In genomic region chr20:34209111-34209510, GRCh38 we compare ENCODE assay signal across 37 cellular contexts. TPM values are rescaled to one million over a fixed set of nuclear protein-coding genes. Genes with fewer than 3 reads are reported as not detected.
"Had no signal": no experiment of that assay in that cellular context is flagged by ENCODE, and none has a peak within 500 bp of the region (broad histone marks: within the 10 kb centered on the region; RNA-seq: fewer than 3 reads in every experiment).

No MANE protein-coding gene starts in this region.

- H3K4me1 ChIP-seq: adrenal gland, body of pancreas, esophagus squamous epithelium, gastroesophageal sphincter had no signal

- FAIRE-seq: colon had no signal

- H3K27ac ChIP-seq: adrenal gland, body of pancreas, esophagus squamous epithelium, gastroesophageal sphincter had no signal

- DNase-seq: activated CD4-positive, alpha-beta memory T cell treated with anti-CD3 and anti-CD28 coated beads for 36 hours; activated CD4-positive, alpha-beta T cell treated with anti-CD3 and anti-CD28 coated beads for 36 hours; activated CD4-positive, alpha-beta T cell treated with anti-CD3 and anti-CD28 coated beads, Interleukin-2, amount 10 ng/mL, durations not matched to agents 24 days and 14 days; activated CD4-positive, CD25-positive, alpha-beta regulatory T cell; activated CD4-positive, CD25-positive, alpha-beta regulatory T cell treated with anti-CD3 and anti-CD28 coated beads, Interleukin-2, amount 50 U/mL, for 72 hours; activated CD8-positive, alpha-beta memory T cell treated with anti-CD3 and anti-CD28 coated beads, Interleukin-2, amount 10 ng/mL, durations not matched to agents 7 days and 5 days; activated CD8-positive, alpha-beta memory T cell treated with anti-CD3 and anti-CD28 coated beads, Interleukin-2, amount 50 U/mL, for 4 hours; activated CD8-positive, alpha-beta T cell treated with anti-CD3 and anti-CD28 coated beads, Interleukin-2, amount 10 ng/mL, durations not matched to agents 7 days and 5 days; activated effector memory CD4-positive, alpha-beta T cell treated with anti-CD3 and anti-CD28 coated beads, Interleukin-2, amount 50 U/mL, for 16 hours; activated naive CD4-positive, alpha-beta T cell treated with anti-CD3 and anti-CD28 coated beads for 36 hours; activated naive CD8-positive, alpha-beta T cell treated with anti-CD3 and anti-CD28 coated beads for 36 hours; activated naive CD8-positive, alpha-beta T cell treated with anti-CD3 and anti-CD28 coated beads, Interleukin-2, amount 50 U/mL, for 24 hours; activated T-cell treated with anti-CD3 and anti-CD28 coated beads, Interleukin-2, amount 50 U/mL, for 1 hour; activated T-cell treated with anti-CD3 and anti-CD28 coated beads, Interleukin-2, amount 50 U/mL, for 48 hours; adrenal gland; amygdala; aorta; body of pancreas; caudate nucleus; cortex of kidney; dermis blood vessel endothelial cell; effector CD4-positive, alpha-beta T cell; effector memory CD8-positive, alpha-beta T cell; erythroblast; esophagus squamous epithelium; foreskin melanocyte; T-helper 2 cell had no signal

- H3K27me3 ChIP-seq: adrenal gland, body of pancreas, gastroesophageal sphincter had no signal

- H3K4me3 ChIP-seq: adrenal gland, body of pancreas, esophagus squamous epithelium, gastroesophageal sphincter had no signal

- H3K9me3 ChIP-seq: esophagus squamous epithelium, gastroesophageal sphincter had no signal

- ATAC-seq: activated CD4-positive, alpha-beta T cell treated with anti-CD3 and anti-CD28 coated beads for 36 hours; activated CD8-positive, alpha-beta memory T cell treated with anti-CD3 and anti-CD28 coated beads, Interleukin-2, amount 10 ng/mL, durations not matched to agents 7 days and 5 days; activated CD8-positive, alpha-beta T cell treated with anti-CD3 and anti-CD28 coated beads, Interleukin-2, amount 10 ng/mL, durations not matched to agents 7 days and 5 days; activated naive CD8-positive, alpha-beta T cell treated with anti-CD3 and anti-CD28 coated beads, Interleukin-2, amount 50 U/mL, for 24 hours; body of pancreas; effector memory CD8-positive, alpha-beta T cell; gastroesophageal sphincter had no signal

- H3K36me3 ChIP-seq: adrenal gland, esophagus squamous epithelium, gastroesophageal sphincter had no signal

RNA-seq across cellular contexts. Expression of gene ASIP, which starts 32.1 kb away (rescaled TPM):
- total RNA-seq: activated CD4-positive, alpha-beta memory T cell treated with anti-CD3 and anti-CD28 coated beads for 36 hours; activated CD4-positive, alpha-beta T cell treated with anti-CD3 and anti-CD28 coated beads for 36 hours; activated CD4-positive, alpha-beta T cell treated with anti-CD3 and anti-CD28 coated beads, Interleukin-2, amount 10 ng/mL, durations not matched to agents 24 days and 14 days; activated CD8-positive, alpha-beta memory T cell treated with anti-CD3 and anti-CD28 coated beads for 36 hours; activated CD8-positive, alpha-beta memory T cell treated with anti-CD3 and anti-CD28 coated beads, Interleukin-2, amount 10 ng/mL, durations not matched to agents 7 days and 5 days; activated CD8-positive, alpha-beta T cell treated with anti-CD3 and anti-CD28 coated beads, Interleukin-2, amount 10 ng/mL, durations not matched to agents 7 days and 5 days; activated naive CD4-positive, alpha-beta T cell treated with anti-CD3 and anti-CD28 coated beads for 36 hours; activated naive CD8-positive, alpha-beta T cell treated with anti-CD3 and anti-CD28 coated beads for 36 hours; activated T-helper 1 cell treated with anti-CD3 and anti-CD28 coated beads, Interleukin-12 subunit alpha, Interleukin-12 subunit beta, Interleukin-2, Interleukin-4 antibody, amounts not matched to agents 30 ng/mL and 10 ng/mL and 1 ng/mL, durations not matched to agents 14 hours and 24 hours and 36 hours; activated T-helper 2 cell treated with anti-CD3 and anti-CD28 coated beads, Interferon-gamma antibody, Interleukin-2, Interleukin-4, amounts not matched to agents 10 μg/mL and 5 μg/mL and 100 μg/mL, durations not matched to agents 14 hours and 24 hours and 36 hours; aorta; body of pancreas; chondrocyte; dermis blood vessel endothelial cell; esophagus squamous epithelium; fibroblast of lung; fibroblast of villous mesenchyme; glomerular endothelial cell; T-helper 1 cell treated with Interleukin-12 subunit alpha and Interleukin-12 subunit beta and Interleukin-4 antibody, amounts not matched to agents 30 ng/mL and 1 ng/mL, for 36 hours had no signal
- polyA plus RNA-seq: aorta, fibroblast of lung had no signal
